Comparison of ENCODE assay signal across 28 cellular contexts in genomic region chr21:40731206-40731605, GRCh38.
"Had no signal": no experiment of that assay in that cellular context is flagged by ENCODE, and none has a peak within 500 bp of the region (broad histone marks: within the 10 kb centered on the region; RNA-seq: fewer than 3 reads in every experiment).

No MANE protein-coding gene starts in this region.

- H3K4me1 Mint-ChIP-seq: natural killer cell; nephron; stimulated activated effector memory CD8-positive, alpha-beta T cell treated with anti-CD3 and anti-CD28 coated beads, Interleukin-12 subunit alpha, Interleukin-12 subunit beta, amount 100 ng/mL, for 72 hours; stimulated activated naive B cell treated with anti-CD40 and anti-IgM and Interleukin-4, amounts not matched to agents 10 μg/mL and 1 μg/mL and 100 μg/mL, for 72 hours had no signal

- H3K4me3 ChIP-seq: neural progenitor cell, ovary, psoas muscle, right lobe of liver, sigmoid colon, stomach, thoracic aorta, thyroid gland, tibial nerve, upper lobe of right lung, uterus had no signal

- H3K27ac ChIP-seq: neural progenitor cell, ovary, parathyroid adenoma, psoas muscle, right lobe of liver, sigmoid colon, stomach, thoracic aorta, thyroid gland, tibial nerve, upper lobe of right lung, uterus had no signal

- H3K36me3 Mint-ChIP-seq: natural killer cell; neural progenitor cell; stimulated activated effector memory CD8-positive, alpha-beta T cell treated with anti-CD3 and anti-CD28 coated beads, Interleukin-12 subunit alpha, Interleukin-12 subunit beta, amount 100 ng/mL, for 72 hours; stimulated activated naive B cell treated with anti-CD40 and anti-IgM and Interleukin-4, amounts not matched to agents 10 μg/mL and 1 μg/mL and 100 μg/mL, for 72 hours; type B pancreatic cell had no signal

- DNase-seq: natural killer cell; occipital lobe; ovary; posterior cingulate gyrus; psoas muscle; right cardiac atrium; right lobe of liver; sigmoid colon; small intestine; stimulated activated CD4-positive, alpha-beta T cell treated with anti-CD3 and anti-CD28 coated beads, Interleukin-15, amount 100 ng/mL, for 24 hours; stimulated activated CD4-positive, alpha-beta T cell treated with anti-CD3 and anti-CD28 coated beads, Interleukin-2, amount 100 ng/mL, for 24 hours; stimulated activated CD4-positive, alpha-beta T cell treated with anti-CD3 and anti-CD28 coated beads, Interleukin-2, amount 100 ng/mL, for 48 hours; stimulated activated CD4-positive, alpha-beta T cell treated with anti-CD3 and anti-CD28 coated beads, Interleukin-4, amount 100 ng/mL, for 24 hours; stimulated activated naive B cell treated with anti-CD40 and anti-IgM and Interleukin-4, amounts not matched to agents 10 μg/mL and 1 μg/mL and 100 μg/mL, for 72 hours; stimulated activated naive CD4-positive, alpha-beta T cell treated with Interleukin-2 at 50 U/mL for 16 hours; stomach; thyroid gland; upper lobe of right lung; uterus had no signal

- H3K27ac Mint-ChIP-seq: natural killer cell; nephron; neural progenitor cell; progenitor cell of endocrine pancreas; stimulated activated effector memory CD8-positive, alpha-beta T cell treated with anti-CD3 and anti-CD28 coated beads, Interleukin-12 subunit alpha, Interleukin-12 subunit beta, amount 100 ng/mL, for 72 hours; stimulated activated naive B cell treated with anti-CD40 and anti-IgM and Interleukin-4, amounts not matched to agents 10 μg/mL and 1 μg/mL and 100 μg/mL, for 72 hours; stimulated activated naive CD8-positive, alpha-beta T cell treated with anti-CD3 and anti-CD28 coated beads, Interleukin-15, Interleukin-2, amounts not matched to agents 100 ng/mL and 50 ng/mL, for 24 hours; type B pancreatic cell had no signal

- H3K4me3 Mint-ChIP-seq: natural killer cell; nephron; neural progenitor cell; stimulated activated effector memory CD8-positive, alpha-beta T cell treated with anti-CD3 and anti-CD28 coated beads, Interleukin-12 subunit alpha, Interleukin-12 subunit beta, amount 100 ng/mL, for 72 hours; stimulated activated naive B cell treated with anti-CD40 and anti-IgM and Interleukin-4, amounts not matched to agents 10 μg/mL and 1 μg/mL and 100 μg/mL, for 72 hours; stimulated activated naive CD8-positive, alpha-beta T cell treated with anti-CD3 and anti-CD28 coated beads, Interleukin-15, Interleukin-2, amounts not matched to agents 100 ng/mL and 50 ng/mL, for 24 hours; type B pancreatic cell had no signal

- H3K27me3 ChIP-seq: neural progenitor cell, ovary, sigmoid colon, stomach, thyroid gland, tibial nerve, upper lobe of right lung, uterus had no signal

- H3K9me3 Mint-ChIP-seq: nephron; neural progenitor cell; stimulated activated naive B cell treated with anti-CD40 and anti-IgM and Interleukin-4, amounts not matched to agents 10 μg/mL and 1 μg/mL and 100 μg/mL, for 72 hours; stimulated activated naive CD8-positive, alpha-beta T cell treated with anti-CD3 and anti-CD28 coated beads, Interleukin-15, Interleukin-2, amounts not matched to agents 100 ng/mL and 50 ng/mL, for 24 hours; type B pancreatic cell had no signal

- H3K9me3 ChIP-seq: ovary, psoas muscle, right lobe of liver, sigmoid colon, stomach, thoracic aorta, thyroid gland, tibial nerve, upper lobe of right lung, uterus had no signal

- H3K9ac ChIP-seq: neural progenitor cell, parathyroid adenoma had no signal

- H3K36me3 ChIP-seq: neural progenitor cell, ovary, right lobe of liver, sigmoid colon, stomach, thoracic aorta, thyroid gland, tibial nerve, upper lobe of right lung, uterus had no signal

- H3K27me3 Mint-ChIP-seq: progenitor cell of endocrine pancreas; stimulated activated naive B cell treated with anti-CD40 and anti-IgM and Interleukin-4, amounts not matched to agents 10 μg/mL and 1 μg/mL and 100 μg/mL, for 72 hours; stimulated activated naive CD8-positive, alpha-beta T cell treated with anti-CD3 and anti-CD28 coated beads, Interleukin-15, Interleukin-2, amounts not matched to agents 100 ng/mL and 50 ng/mL, for 24 hours; type B pancreatic cell had no signal

- H3K4me1 ChIP-seq: neural progenitor cell, parathyroid adenoma, psoas muscle, right lobe of liver, sigmoid colon, stomach, thyroid gland, tibial nerve, upper lobe of right lung, uterus had no signal
